8 cellular contexts compared by ENCODE assay signal in genomic region chr7:143299840-143300239, GRCh38. TPM values are rescaled to one million over a fixed set of nuclear protein-coding genes. Genes with fewer than 3 reads are reported as not detected.
DNase-seq lines count a peak whose midpoint lies in the region; ATAC-seq, FAIRE-seq and TF ChIP-seq lines count a peak whose summit lies in the region.

No MANE protein-coding gene starts in this region.

- no peak overlapping the region for H3K4me2 ChIP-seq in astrocyte (ENCODE audit: low read length)

- H3K4me3 ChIP-seq in astrocyte (ENCODE audit: insufficient read depth, low read depth, low read length) (no peak overlapping the region), right lobe of liver (no peak overlapping the region)

- H3K4me3 Mint-ChIP-seq in T-cell = no peak overlapping the region
- no peak overlapping the region for H3K4me3 Mint-ChIP-seq in astrocyte (ENCODE audit: unreplicated experiment)

- H3K9me3 ChIP-seq in astrocyte (ENCODE audit: insufficient read depth, low read depth, low read length) (no peaks in the 10 kb centered on the region), right lobe of liver (no peaks in the 10 kb centered on the region)

- POLR2A ChIA-PET in T-cell (lab: Charles Lee) = interaction anchor here in 1 of 2 donors (1.1 kb wide), 1 partner anchor 30 kb away, joined by 3 read pairs; no protein-coding TSS in a partner anchor

- CTCF ChIA-PET in T-cell (lab: Charles Lee) = interaction anchor here (0.5 to 6.3 kb wide), 42 partner anchors 8 to 300 kb away, joined by 3 to 98 read pairs (median 4); partner anchors contain the start of genes CASP2 (in 2 of the 2), GSTK1 (in 2 of the 2) and TAS2R40 (in 1 of the 2)

- H3K27me3 Mint-ChIP-seq in T-cell = no peaks in the 10 kb centered on the region
- no peaks in the 10 kb centered on the region for H3K27me3 Mint-ChIP-seq in astrocyte (ENCODE audit: low read depth, unreplicated experiment)

- H3K36me3 ChIP-seq in astrocyte (ENCODE audit: insufficient read depth, low read length) (peaks cover 69% of the 10 kb centered on the region), right lobe of liver (peaks cover 0 to 84% (median 28%) of the 10 kb centered on the region in 4 donors)

- H3K9ac ChIP-seq in astrocyte (ENCODE audit: low read length) = no peak overlapping the region

- no peak for TF ChIP-seq POLR2A in right lobe of liver (IDR thresholded peaks at IDR 0.05)

- intact Hi-C loops in right lobe of liver (cut with DNase I) = loop anchor here in 1 of 2 donors (10.0 kb wide), 1 partner anchor 55 kb away; no protein-coding TSS in a partner anchor

- H3K36me3 Mint-ChIP-seq in T-cell = peaks cover 84% of the 10 kb centered on the region
- H3K36me3 Mint-ChIP-seq in astrocyte (ENCODE audit: low read depth, unreplicated experiment) = peaks cover 25% of the 10 kb centered on the region

- DNase-seq in AG09319 (ENCODE audit: extremely low read depth, low read depth) (no peak), T-cell (peak; percentile 29 to 71 (median 62)), astrocyte (ENCODE audit: low read depth) (no peak), right lobe of liver (peak; percentile 57 to 71 (median 64)), urothelium cell line (ENCODE audit: low spot score) (no peak)
- DNase-seq in stimulated activated naive CD4-positive, alpha-beta T cell (lab: John Stamatoyannopoulos, UW) = peak; percentile 31 to 72 (median 54)

- no peaks in the 10 kb centered on the region for H3K9me3 Mint-ChIP-seq in T-cell
- H3K9me3 Mint-ChIP-seq in astrocyte (ENCODE audit: unreplicated experiment) = no peaks in the 10 kb centered on the region

- peaks cover 12% of the 10 kb centered on the region for H3K4me1 ChIP-seq in astrocyte (ENCODE audit: insufficient read depth, low read length)
- H3K4me1 ChIP-seq in right lobe of liver = no peaks in the 10 kb centered on the region

- H3K27ac Mint-ChIP-seq in T-cell (peak overlapping the region; percentile 77 to 79), astrocyte (ENCODE audit: unreplicated experiment) (no peak overlapping the region)

- no peak overlapping the region for H2AFZ ChIP-seq in astrocyte (ENCODE audit: low read depth, low read length)

- H3K27ac ChIP-seq in astrocyte (ENCODE audit: low read depth, low read length) = no peak overlapping the region
- H3K27ac ChIP-seq in right lobe of liver = no peak overlapping the region

- no peaks in the 10 kb centered on the region for H3K27me3 ChIP-seq in astrocyte (ENCODE audit: insufficient read depth, low read length)
- no peaks in the 10 kb centered on the region for H3K27me3 ChIP-seq in right lobe of liver

- H3K79me2 ChIP-seq in astrocyte (ENCODE audit: insufficient read depth, low read length) = peaks cover 11% of the 10 kb centered on the region

- H3K4me1 Mint-ChIP-seq in T-cell (peaks cover 42 to 45% (median 45%) of the 10 kb centered on the region in 3 donors), astrocyte (ENCODE audit: low read depth, unreplicated experiment) (no peaks in the 10 kb centered on the region)

- peaks cover 32% of the 10 kb centered on the region for H4K20me1 ChIP-seq in astrocyte (ENCODE audit: insufficient read depth, low read length)

- WGBS in right lobe of liver (ENCODE audit: insufficient coverage, low coverage, low lambda C conversion rate, missing lambda C conversion rate) = 40% methylated on average over 2 of the region's 8 CpGs

- no peak for FAIRE-seq in astrocyte (lab: Jason Lieb, UNC)
- no peak for FAIRE-seq in urothelium cell line (lab: Jason Lieb, UNC)

- ATAC-seq in GM19468 (IDR thresholded peaks at IDR 0.05; ENCODE audit: extremely low read depth, unreplicated experiment) (peak; percentile 30), T-cell (replicated peaks in 1 of 4) (peak; percentile 94 to 99 (median 98)), right lobe of liver (peak; percentile 95 to 96 (median 96)), GM19397 (IDR thresholded peaks at IDR 0.05; ENCODE audit: unreplicated experiment) (no peak)

- peak; percentile 29 for TF ChIP-seq CTCF in AG09319 (IDR thresholded peaks at IDR 0.05; ENCODE audit: low read depth, low read length)
- peak; percentile 24 for TF ChIP-seq CTCF in astrocyte (IDR thresholded peaks at IDR 0.05; ENCODE audit: insufficient read depth, low read depth, low read length)
- peak; percentile 41 to 70 (median 62) for TF ChIP-seq CTCF in right lobe of liver (IDR thresholded peaks at IDR 0.05)

RNA-seq across cellular contexts. Expression of gene CASP2, which starts 11.7 kb away (rescaled TPM):
- total RNA-seq in T-cell = 10 to 100 TPM; 43.4 to 83.6 (median 73.7) TPM
- 32.6 and 38.0 TPM in 2 replicates for total RNA-seq in astrocyte
- 1 to 10 TPM; 5.3 to 8.7 (median 6.7) TPM for total RNA-seq in right lobe of liver

RNA-seq across cellular contexts. Expression of gene TMEM139, which starts 15.1 kb away (rescaled TPM):
- total RNA-seq in T-cell (1 to 10 TPM in 3 of 5 donors, under 1 TPM in 1, not detected in 1; 0.66 to 1.6 (median 1.2) TPM), astrocyte (0.20 TPM in 1 of 2 replicates, not detected in the other), right lobe of liver (10 to 100 TPM in 5 of 6 experiments, 1 to 10 TPM in 1; 7.0 to 20.8 (median 14.8) TPM)

RNA-seq across cellular contexts. Expression of gene CLCN1, which starts 16.1 kb away (rescaled TPM):
- total RNA-seq in T-cell (not detected), astrocyte (not detected in 2 replicates), right lobe of liver (not detected)

RNA-seq across cellular contexts. Expression of gene GSTK1, which starts 36.6 kb away (rescaled TPM):
- total RNA-seq in T-cell (100 to 1,000 TPM; 347 to 524 (median 406) TPM), astrocyte (97.5 and 102 TPM in 2 replicates), right lobe of liver (100 to 1,000 TPM; 209 to 315 (median 257) TPM)

Comparison
In these comparisons a context has a peak if more than half of its experiments do, and no peak if none do; other contexts are left out.
1. DNase-seq: peak in T-cell (34 of 34), right lobe of liver (3 of 3) and stimulated activated naive CD4-positive, alpha-beta T cell (6 of 6); none in AG09319 (single experiment), astrocyte (single experiment) and urothelium cell line (single experiment).
2. Peak in every context shown above with its lines, with median percentiles within 50 percentile points of each other: CTCF ChIP-seq.